Comparison of ENCODE assay signal across 30 cellular contexts in genomic region chr20:35479798-35480197, GRCh38. TPM values are rescaled to one million over a fixed set of nuclear protein-coding genes. Genes with fewer than 3 reads are reported as not detected.
A peak's percentile ranks its signal among the peaks of the same experiment; 100 is the strongest.
DNase-seq lines count a peak whose midpoint lies in the region; ATAC-seq and TF ChIP-seq lines count a peak whose summit lies in the region.
"Had no signal": no experiment of that assay in that cellular context is flagged by ENCODE, and none has a peak within 500 bp of the region (broad histone marks: within the 10 kb centered on the region; RNA-seq: fewer than 3 reads in every experiment).

No MANE protein-coding gene starts in this region.

- H3K36me3 Mint-ChIP-seq in CD4-positive, CD25-positive, alpha-beta regulatory T cell = peaks cover 32% of the 10 kb centered on the region
- H3K36me3 Mint-ChIP-seq in CD8-positive, alpha-beta memory T cell = peaks cover 6 to 34% (median 18%) of the 10 kb centered on the region in 3 donors
- peaks cover 37% of the 10 kb centered on the region for H3K36me3 Mint-ChIP-seq in activated CD8-positive, alpha-beta T cell treated with anti-CD3 and anti-CD28 coated beads, Interleukin-2, amount 10 ng/mL, durations not matched to agents 7 days and 5 days (ENCODE audit: low read depth)
- H3K36me3 Mint-ChIP-seq in naive thymus-derived CD4-positive, alpha-beta T cell = peaks cover 11 to 27% (median 18%) of the 10 kb centered on the region in 5 donors

- DNase-seq in CD4-positive, CD25-positive, alpha-beta regulatory T cell = no peak
- DNase-seq in CD8-positive, alpha-beta memory T cell = no peak
- no peak for DNase-seq in activated CD8-positive, alpha-beta T cell treated with anti-CD3 and anti-CD28 coated beads, Interleukin-2, amount 10 ng/mL, durations not matched to agents 7 days and 5 days
- DNase-seq in naive thymus-derived CD4-positive, alpha-beta T cell = no peak
- no peak for DNase-seq in NCI-H345 (lab: John Stamatoyannopoulos, UW)
- no peak for DNase-seq in heart right ventricle
- no peak for DNase-seq in AG20443 (ENCODE audit: low spot score)
- no peak for DNase-seq in NCI-H2196 treated with DMSO at 0.1 percent for 48 hours (lab: John Stamatoyannopoulos, UW; ENCODE audit: unreplicated experiment)
- DNase-seq: activated effector memory CD4-positive, alpha-beta T cell treated with anti-CD3 and anti-CD28 coated beads, Interleukin-2, amount 50 U/mL, for 16 hours; anterior cingulate cortex; DMS 273 treated with DMSO at 0.1 percent for 48 hours; EL; esophagus squamous epithelium; foreskin melanocyte; HFFc6; left cardiac atrium; NCI-H1092 treated with DMSO at 0.1 percent for 48 hours; NCI-H187 treated with DMSO at 0.1 percent for 48 hours; NCI-H2171 treated with DMSO at 0.1 percent for 48 hours; NCI-H524 treated with DMSO at 0.1 percent for 48 hours; SIG-M5; stimulated activated naive CD8-positive, alpha-beta T cell treated with anti-CD3 and anti-CD28 coated beads, Interleukin-15, amount 100 ng/mL, for 72 hours had no signal

- H3K27me3 Mint-ChIP-seq in CD4-positive, CD25-positive, alpha-beta regulatory T cell = no peaks in the 10 kb centered on the region
- H3K27me3 Mint-ChIP-seq in CD8-positive, alpha-beta memory T cell = peaks cover 0 to 2% of the 10 kb centered on the region in 2 donors
- H3K27me3 Mint-ChIP-seq in activated CD8-positive, alpha-beta T cell treated with anti-CD3 and anti-CD28 coated beads, Interleukin-2, amount 10 ng/mL, durations not matched to agents 7 days and 5 days (ENCODE audit: low read depth) = no peaks in the 10 kb centered on the region
- H3K27me3 Mint-ChIP-seq in naive thymus-derived CD4-positive, alpha-beta T cell = no peaks in the 10 kb centered on the region
- H3K27me3 Mint-ChIP-seq: activated CD4-positive, alpha-beta memory T cell treated with anti-CD3 and anti-CD28 coated beads for 36 hours; stimulated activated naive CD8-positive, alpha-beta T cell treated with anti-CD3 and anti-CD28 coated beads, Interleukin-15, amount 100 ng/mL, for 72 hours had no signal

- H3K9me3 Mint-ChIP-seq in CD4-positive, CD25-positive, alpha-beta regulatory T cell = peaks cover 0 to 3% (median 0%) of the 10 kb centered on the region in 7 donors
- no peaks in the 10 kb centered on the region for H3K9me3 Mint-ChIP-seq in CD8-positive, alpha-beta memory T cell
- H3K9me3 Mint-ChIP-seq in activated CD8-positive, alpha-beta T cell treated with anti-CD3 and anti-CD28 coated beads, Interleukin-2, amount 10 ng/mL, durations not matched to agents 7 days and 5 days (ENCODE audit: insufficient read depth) = no peaks in the 10 kb centered on the region
- H3K9me3 Mint-ChIP-seq in naive thymus-derived CD4-positive, alpha-beta T cell = peaks cover 0 to 5% (median 0%) of the 10 kb centered on the region in 11 donors

- H3K27ac Mint-ChIP-seq in CD4-positive, CD25-positive, alpha-beta regulatory T cell = peak overlapping the region; percentile 37 to 76 (median 65)
- peak overlapping the region in 5 of 8 donors; percentile 32 to 91 (median 55) for H3K27ac Mint-ChIP-seq in CD8-positive, alpha-beta memory T cell
- peak overlapping the region; percentile 6 for H3K27ac Mint-ChIP-seq in activated CD8-positive, alpha-beta T cell treated with anti-CD3 and anti-CD28 coated beads, Interleukin-2, amount 10 ng/mL, durations not matched to agents 7 days and 5 days
- peak overlapping the region in 7 of 9 donors; percentile 0 to 87 (median 74) for H3K27ac Mint-ChIP-seq in naive thymus-derived CD4-positive, alpha-beta T cell
- H3K27ac Mint-ChIP-seq: activated CD4-positive, alpha-beta memory T cell treated with anti-CD3 and anti-CD28 coated beads for 36 hours; endodermal cell; HFFc6; WTC11 had no signal

- ATAC-seq in CD4-positive, CD25-positive, alpha-beta regulatory T cell (ENCODE audit: low read depth in 2 of 2) = no peak
- no peak for ATAC-seq in activated CD8-positive, alpha-beta T cell treated with anti-CD3 and anti-CD28 coated beads, Interleukin-2, amount 10 ng/mL, durations not matched to agents 7 days and 5 days
- no peak for ATAC-seq in naive thymus-derived CD4-positive, alpha-beta T cell
- no peak for ATAC-seq in heart right ventricle
- ATAC-seq: left cardiac atrium; stimulated activated naive CD8-positive, alpha-beta T cell treated with anti-CD3 and anti-CD28 coated beads, Interleukin-15, amount 100 ng/mL, for 72 hours had no signal

- H3K27me3 ChIP-seq in CD4-positive, CD25-positive, alpha-beta regulatory T cell (ENCODE audit: control insufficient read depth, insufficient read depth, low read length) = no peaks in the 10 kb centered on the region
- no peaks in the 10 kb centered on the region for H3K27me3 ChIP-seq in CD8-positive, alpha-beta memory T cell (ENCODE audit: insufficient read depth, low read length, poor library complexity, severe bottlenecking)
- H3K27me3 ChIP-seq in naive thymus-derived CD4-positive, alpha-beta T cell (ENCODE audit: control insufficient read depth in 2 of 2, insufficient read depth in 2 of 2, low read length in 2 of 2) = no peaks in the 10 kb centered on the region
- no peaks in the 10 kb centered on the region for H3K27me3 ChIP-seq in heart right ventricle
- H3K27me3 ChIP-seq: cardiac muscle cell, esophagus squamous epithelium, vagina had no signal

- 97% methylated on average over 5 of the region's 5 CpGs for WGBS in heart right ventricle, 2 donors

- peaks cover 62% of the 10 kb centered on the region for H3K36me3 ChIP-seq in CD4-positive, CD25-positive, alpha-beta regulatory T cell (ENCODE audit: control insufficient read depth, insufficient read depth, low read length)
- H3K36me3 ChIP-seq in CD8-positive, alpha-beta memory T cell (ENCODE audit: insufficient read depth, low read length) = peaks cover 18% of the 10 kb centered on the region
- peaks cover 13 to 59% (median 16%) of the 10 kb centered on the region in 3 experiments for H3K36me3 ChIP-seq in naive thymus-derived CD4-positive, alpha-beta T cell (ENCODE audit: control insufficient read depth in 2 of 3, insufficient read depth in 3 of 3, low read length in 3 of 3)
- peaks cover 0 to 100% (median 50%) of the 10 kb centered on the region in 9 donors for H3K36me3 ChIP-seq in heart right ventricle

- CTCF ChIA-PET in CD8-positive, alpha-beta memory T cell (lab: Charles Lee) = interaction anchor here (1.5 kb wide), 1 partner anchor 136 kb away, joined by 3 read pairs; the partner anchor contains the start of gene SPAG4
- CTCF ChIA-PET in activated CD8-positive, alpha-beta T cell treated with anti-CD3 and anti-CD28 coated beads, Interleukin-2, amount 10 ng/mL, durations not matched to agents 7 days and 5 days (lab: Charles Lee) = interaction anchor here (0.7 to 2.6 kb wide), 5 partner anchors 11 to 139 kb away, joined by 3 to 5 read pairs (median 3); no protein-coding TSS in a partner anchor
- CTCF ChIA-PET in naive thymus-derived CD4-positive, alpha-beta T cell (lab: Charles Lee) = interaction anchor here (0.7 to 1.6 kb wide), 5 partner anchors 11 to 404 kb away, joined by 3 to 6 read pairs (median 3); no protein-coding TSS in a partner anchor

- no peaks in the 10 kb centered on the region for H3K9me3 ChIP-seq in CD4-positive, CD25-positive, alpha-beta regulatory T cell (ENCODE audit: control insufficient read depth in 2 of 2, low read length in 2 of 2)
- H3K9me3 ChIP-seq in CD8-positive, alpha-beta memory T cell (ENCODE audit: low read length) = no peaks in the 10 kb centered on the region
- no peaks in the 10 kb centered on the region for H3K9me3 ChIP-seq in naive thymus-derived CD4-positive, alpha-beta T cell (ENCODE audit: control insufficient read depth in 2 of 3, low read length in 3 of 3)
- H3K9me3 ChIP-seq in heart right ventricle = peaks cover 0 to 13% (median 0%) of the 10 kb centered on the region in 11 donors
- H3K9me3 ChIP-seq: esophagus squamous epithelium, vagina had no signal

- H3K27ac ChIP-seq in CD4-positive, CD25-positive, alpha-beta regulatory T cell (ENCODE audit: insufficient read depth, low read length, poor library complexity, severe bottlenecking) = no peak overlapping the region
- no peak overlapping the region for H3K27ac ChIP-seq in CD8-positive, alpha-beta memory T cell (ENCODE audit: low read depth, low read length)
- H3K27ac ChIP-seq in naive thymus-derived CD4-positive, alpha-beta T cell (ENCODE audit: low read depth, low read length) = peak overlapping the region; percentile 6
- H3K27ac ChIP-seq in heart right ventricle = no peak overlapping the region
- H3K27ac ChIP-seq: cardiac muscle cell, esophagus squamous epithelium, vagina had no signal

- TF ChIP-seq CTCF in heart right ventricle (IDR thresholded peaks at IDR 0.05) = no peak

- no peaks in the 10 kb centered on the region for H3K4me1 ChIP-seq in CD4-positive, CD25-positive, alpha-beta regulatory T cell (ENCODE audit: control insufficient read depth, insufficient read depth, low read length, poor library complexity, severe bottlenecking)
- H3K4me1 ChIP-seq in CD8-positive, alpha-beta memory T cell (ENCODE audit: insufficient read depth, low read length) = no peaks in the 10 kb centered on the region
- no peaks in the 10 kb centered on the region for H3K4me1 ChIP-seq in naive thymus-derived CD4-positive, alpha-beta T cell (ENCODE audit: control insufficient read depth in 2 of 2, insufficient read depth in 2 of 2, low read length in 2 of 2)
- no peaks in the 10 kb centered on the region for H3K4me1 ChIP-seq in heart right ventricle
- H3K4me1 ChIP-seq: esophagus squamous epithelium, vagina had no signal

- POLR2A ChIA-PET in CD8-positive, alpha-beta memory T cell (lab: Charles Lee) = interaction anchor here (0.6 kb wide), 1 partner anchor 125 kb away, joined by 3 read pairs; no protein-coding TSS in a partner anchor
- POLR2A ChIA-PET in activated CD8-positive, alpha-beta T cell treated with anti-CD3 and anti-CD28 coated beads, Interleukin-2, amount 10 ng/mL, durations not matched to agents 7 days and 5 days (lab: Charles Lee) = interaction anchor here (2.3 kb wide), 1 partner anchor 11 kb away, joined by 16 read pairs; no protein-coding TSS in a partner anchor
- POLR2A ChIA-PET in naive thymus-derived CD4-positive, alpha-beta T cell (lab: Charles Lee) = interaction anchor here (0.6 to 1.1 kb wide), 2 partner anchors 13 to 186 kb away, joined by 3 read pairs; no protein-coding TSS in a partner anchor

- H3K4me3 ChIP-seq in CD4-positive, CD25-positive, alpha-beta regulatory T cell (ENCODE audit: low read depth, low read length) = no peak overlapping the region
- H3K4me3 ChIP-seq in CD8-positive, alpha-beta memory T cell (ENCODE audit: low read length) = no peak overlapping the region
- no peak overlapping the region for H3K4me3 ChIP-seq in naive thymus-derived CD4-positive, alpha-beta T cell (ENCODE audit: low read length)
- no peak overlapping the region for H3K4me3 ChIP-seq in heart right ventricle
- H3K4me3 ChIP-seq: cardiac muscle cell, esophagus squamous epithelium, vagina had no signal

- no peak overlapping the region for H3K4me3 Mint-ChIP-seq in CD4-positive, CD25-positive, alpha-beta regulatory T cell
- no peak overlapping the region for H3K4me3 Mint-ChIP-seq in CD8-positive, alpha-beta memory T cell
- no peak overlapping the region for H3K4me3 Mint-ChIP-seq in activated CD8-positive, alpha-beta T cell treated with anti-CD3 and anti-CD28 coated beads, Interleukin-2, amount 10 ng/mL, durations not matched to agents 7 days and 5 days
- no peak overlapping the region for H3K4me3 Mint-ChIP-seq in naive thymus-derived CD4-positive, alpha-beta T cell
- H3K4me3 Mint-ChIP-seq: activated CD4-positive, alpha-beta memory T cell treated with anti-CD3 and anti-CD28 coated beads for 36 hours; endodermal cell; HFFc6; stimulated activated naive CD8-positive, alpha-beta T cell treated with anti-CD3 and anti-CD28 coated beads, Interleukin-15, amount 100 ng/mL, for 72 hours; WTC11 had no signal

- H3K4me1 Mint-ChIP-seq in CD4-positive, CD25-positive, alpha-beta regulatory T cell = peaks cover 8 to 21% (median 14%) of the 10 kb centered on the region in 4 donors
- peaks cover 11 to 22% (median 18%) of the 10 kb centered on the region in 3 donors for H3K4me1 Mint-ChIP-seq in CD8-positive, alpha-beta memory T cell
- H3K4me1 Mint-ChIP-seq in activated CD8-positive, alpha-beta T cell treated with anti-CD3 and anti-CD28 coated beads, Interleukin-2, amount 10 ng/mL, durations not matched to agents 7 days and 5 days (ENCODE audit: low read depth) = peaks cover 4% of the 10 kb centered on the region
- peaks cover 12 to 21% (median 20%) of the 10 kb centered on the region in 7 donors for H3K4me1 Mint-ChIP-seq in naive thymus-derived CD4-positive, alpha-beta T cell
- H3K4me1 Mint-ChIP-seq: endodermal cell; stimulated activated naive CD8-positive, alpha-beta T cell treated with anti-CD3 and anti-CD28 coated beads, Interleukin-15, amount 100 ng/mL, for 72 hours; WTC11 had no signal

- intact Hi-C loops in naive thymus-derived CD4-positive, alpha-beta T cell (cut with micrococcal nuclease) = no loop called here
- intact Hi-C loops in heart right ventricle (cut with DNase I) = loop anchor here in 1 of 10 donors (10.0 kb wide), 1 partner anchor 405 kb away; no protein-coding TSS in a partner anchor

RNA-seq across cellular contexts. Expression of gene CEP250, which starts 24.4 kb away (rescaled TPM):
- total RNA-seq in CD4-positive, CD25-positive, alpha-beta regulatory T cell = 64.1 TPM
- 1 to 10 TPM; 4.7 to 5.3 (median 4.9) TPM for polyA plus RNA-seq in CD4-positive, CD25-positive, alpha-beta regulatory T cell
- total RNA-seq in CD8-positive, alpha-beta memory T cell = 10 to 100 TPM; 34.8 to 42.2 TPM
- polyA plus RNA-seq in CD8-positive, alpha-beta memory T cell = 17.2 TPM
- 10 to 100 TPM; 72.1 to 74.5 TPM for total RNA-seq in activated CD8-positive, alpha-beta T cell treated with anti-CD3 and anti-CD28 coated beads, Interleukin-2, amount 10 ng/mL, durations not matched to agents 7 days and 5 days
- 10 to 100 TPM; 34.5 to 75.0 (median 70.7) TPM for total RNA-seq in naive thymus-derived CD4-positive, alpha-beta T cell
- polyA plus RNA-seq in naive thymus-derived CD4-positive, alpha-beta T cell = 10 to 100 TPM in 1 of 2 donors, 1 to 10 TPM in 1; 7.7 to 19.0 TPM
- 10 to 100 TPM in 9 of 10 donors, 1 to 10 TPM in 1; 9.6 to 18.8 (median 13.8) TPM for total RNA-seq in heart right ventricle
- 10 to 100 TPM in 1 of 2 donors, 1 to 10 TPM in 1; 4.8 to 15.4 TPM for polyA plus RNA-seq in heart right ventricle

RNA-seq across cellular contexts. Expression of gene GDF5, which starts 41.8 kb away (rescaled TPM):
- total RNA-seq in CD4-positive, CD25-positive, alpha-beta regulatory T cell = not detected
- not detected for polyA plus RNA-seq in CD4-positive, CD25-positive, alpha-beta regulatory T cell
- not detected for total RNA-seq in CD8-positive, alpha-beta memory T cell
- not detected for polyA plus RNA-seq in CD8-positive, alpha-beta memory T cell
- total RNA-seq in activated CD8-positive, alpha-beta T cell treated with anti-CD3 and anti-CD28 coated beads, Interleukin-2, amount 10 ng/mL, durations not matched to agents 7 days and 5 days = not detected
- under 1 TPM in 1 of 5 experiments, not detected in 4; 0.13 TPM for total RNA-seq in naive thymus-derived CD4-positive, alpha-beta T cell
- not detected for polyA plus RNA-seq in naive thymus-derived CD4-positive, alpha-beta T cell
- under 1 TPM in 4 of 10 donors, not detected in 6; 0.08 to 0.15 (median 0.11) TPM for total RNA-seq in heart right ventricle
- under 1 TPM in 1 of 2 donors, not detected in 1; 0.26 TPM for polyA plus RNA-seq in heart right ventricle
- total RNA-seq: activated CD4-positive, alpha-beta memory T cell treated with anti-CD3 and anti-CD28 coated beads for 36 hours; endodermal cell; WTC11 had no signal

RNA-seq across cellular contexts. Expression of gene C20orf173, which starts 49.7 kb away (rescaled TPM):
- not detected for total RNA-seq in CD4-positive, CD25-positive, alpha-beta regulatory T cell
- not detected for polyA plus RNA-seq in CD4-positive, CD25-positive, alpha-beta regulatory T cell
- not detected for total RNA-seq in CD8-positive, alpha-beta memory T cell
- not detected for polyA plus RNA-seq in CD8-positive, alpha-beta memory T cell
- total RNA-seq in activated CD8-positive, alpha-beta T cell treated with anti-CD3 and anti-CD28 coated beads, Interleukin-2, amount 10 ng/mL, durations not matched to agents 7 days and 5 days = not detected
- total RNA-seq in naive thymus-derived CD4-positive, alpha-beta T cell = not detected
- not detected for polyA plus RNA-seq in naive thymus-derived CD4-positive, alpha-beta T cell
- not detected for total RNA-seq in heart right ventricle
- not detected for polyA plus RNA-seq in heart right ventricle
- total RNA-seq: activated CD4-positive, alpha-beta memory T cell treated with anti-CD3 and anti-CD28 coated beads for 36 hours; cardiac muscle cell; endodermal cell; esophagus squamous epithelium; HFFc6; left cardiac atrium; M059J; osteoblast; vagina; WTC11 had no signal
- polyA plus RNA-seq: cardiac muscle cell, thymus had no signal

Comparison
In these comparisons a context has a peak if more than half of its experiments do, and no peak if none do; other contexts are left out.
1. H3K27ac Mint-ChIP-seq: peak in every context shown above with its lines; median percentile 74 in naive thymus-derived CD4-positive, alpha-beta T cell; 65 in CD4-positive, CD25-positive, alpha-beta regulatory T cell; 55 in CD8-positive, alpha-beta memory T cell; 6 in activated CD8-positive, alpha-beta T cell treated with anti-CD3 and anti-CD28 coated beads, Interleukin-2, amount 10 ng/mL, durations not matched to agents 7 days and 5 days.